16 cellular contexts compared by ENCODE assay signal in genomic region chr1:151049458-151049857, GRCh38. TPM values are rescaled to one million over a fixed set of nuclear protein-coding genes. Genes with fewer than 3 reads are reported as not detected.
DNase-seq lines count a peak whose midpoint lies in the region; ATAC-seq and TF ChIP-seq lines count a peak whose summit lies in the region.
"Had no signal": no experiment of that assay in that cellular context is flagged by ENCODE, and none has a peak within 500 bp of the region (broad histone marks: within the 10 kb centered on the region; RNA-seq: fewer than 3 reads in every experiment).

No MANE protein-coding gene starts in this region.

- DNase-seq in stimulated activated naive CD8-positive, alpha-beta T cell treated with anti-CD3 and anti-CD28 coated beads, Interleukin-15, amount 100 ng/mL, for 72 hours, result no peak
- DNase-seq in mesenchymal stem cell, result no peak
- DNase-seq in central memory CD4-positive, alpha-beta T cell, result no peak
- DNase-seq in NCI-H526 treated with DMSO at 0.1 percent for 48 hours (lab: John Stamatoyannopoulos, UW), result no peak
- no peak for DNase-seq in tibial nerve (ENCODE audit: low spot score in 2 of 2)
- DNase-seq: kidney glomerular epithelial cell; NCI-H146; NCI-H748 treated with DMSO at 0.1 percent for 48 hours; right lobe of liver; Right ventricle myocardium superior; stimulated activated CD4-positive, alpha-beta T cell treated with anti-CD3 and anti-CD28 coated beads, Interleukin-4, amount 100 ng/mL, for 24 hours; stimulated activated naive CD4-positive, alpha-beta T cell treated with Interleukin-2 at 50 U/mL for 16 hours had no signal

- H2AK5ac ChIP-seq in mesenchymal stem cell (ENCODE audit: low read length, severe bottlenecking), result no peak overlapping the region

- H3K4me2 ChIP-seq in mesenchymal stem cell (ENCODE audit: low read length, poor library complexity, severe bottlenecking), result no peak overlapping the region

- no peak overlapping the region for H3K4ac ChIP-seq in mesenchymal stem cell (ENCODE audit: low read depth in 1 of 2, low read length in 2 of 2)

- H3K4me3 Mint-ChIP-seq in stimulated activated naive CD8-positive, alpha-beta T cell treated with anti-CD3 and anti-CD28 coated beads, Interleukin-15, Interleukin-2, amounts not matched to agents 100 ng/mL and 50 ng/mL, for 24 hours, result peak overlapping the region; percentile 7
- H3K4me3 Mint-ChIP-seq in stimulated activated naive CD8-positive, alpha-beta T cell treated with anti-CD3 and anti-CD28 coated beads, Interleukin-15, amount 100 ng/mL, for 72 hours, result peak overlapping the region in 1 of 2 donors; percentile 48
- peak overlapping the region; percentile 89 for H3K4me3 Mint-ChIP-seq in activated T-helper 17 cell treated with anti-CD3 and anti-CD28 coated beads, Interleukin-2, amount 50 U/mL, for 72 hours

- H3K4me1 Mint-ChIP-seq in stimulated activated naive CD8-positive, alpha-beta T cell treated with anti-CD3 and anti-CD28 coated beads, Interleukin-15, Interleukin-2, amounts not matched to agents 100 ng/mL and 50 ng/mL, for 24 hours (ENCODE audit: low read depth), result peaks cover 57% of the 10 kb centered on the region
- H3K4me1 Mint-ChIP-seq in stimulated activated naive CD8-positive, alpha-beta T cell treated with anti-CD3 and anti-CD28 coated beads, Interleukin-15, amount 100 ng/mL, for 72 hours, result peaks cover 56% of the 10 kb centered on the region
- H3K4me1 Mint-ChIP-seq in activated T-helper 17 cell treated with anti-CD3 and anti-CD28 coated beads, Interleukin-2, amount 50 U/mL, for 72 hours, result peaks cover 8% of the 10 kb centered on the region

- H3K4me3 ChIP-seq in mesenchymal stem cell (ENCODE audit: insufficient read depth in 1 of 2, low read depth in 1 of 2, low read length in 2 of 2) (no peak overlapping the region), tibial nerve (no peak overlapping the region)

- H3K9me3 Mint-ChIP-seq in stimulated activated naive CD8-positive, alpha-beta T cell treated with anti-CD3 and anti-CD28 coated beads, Interleukin-15, Interleukin-2, amounts not matched to agents 100 ng/mL and 50 ng/mL, for 24 hours, result no peaks in the 10 kb centered on the region
- H3K9me3 Mint-ChIP-seq in stimulated activated naive CD8-positive, alpha-beta T cell treated with anti-CD3 and anti-CD28 coated beads, Interleukin-15, amount 100 ng/mL, for 72 hours, result no peaks in the 10 kb centered on the region
- H3K9me3 Mint-ChIP-seq in activated T-helper 17 cell treated with anti-CD3 and anti-CD28 coated beads, Interleukin-2, amount 50 U/mL, for 72 hours, result no peaks in the 10 kb centered on the region

- H3K27ac ChIP-seq in mesenchymal stem cell (ENCODE audit: low read length, poor library complexity, severe bottlenecking) (no peak overlapping the region), tibial nerve (peak overlapping the region in 2 of 4 donors; percentile 15 to 92)
- H3K27ac ChIP-seq: KMS-11 had no signal

- H4K8ac ChIP-seq in mesenchymal stem cell (ENCODE audit: low read length), result peak overlapping the region; percentile 24

- H3K36me3 Mint-ChIP-seq in stimulated activated naive CD8-positive, alpha-beta T cell treated with anti-CD3 and anti-CD28 coated beads, Interleukin-15, Interleukin-2, amounts not matched to agents 100 ng/mL and 50 ng/mL, for 24 hours (ENCODE audit: low read depth), result peaks cover 49% of the 10 kb centered on the region
- H3K36me3 Mint-ChIP-seq in activated T-helper 17 cell treated with anti-CD3 and anti-CD28 coated beads, Interleukin-2, amount 50 U/mL, for 72 hours (ENCODE audit: low read depth), result peaks cover 48% of the 10 kb centered on the region

- H3K79me1 ChIP-seq in mesenchymal stem cell (replicated peaks; ENCODE audit: low read length, poor library complexity, severe bottlenecking), result peaks cover 5% of the 10 kb centered on the region

- no peak overlapping the region for H2BK15ac ChIP-seq in mesenchymal stem cell (ENCODE audit: low read depth, poor library complexity, severe bottlenecking)

- H4K91ac ChIP-seq in mesenchymal stem cell (ENCODE audit: low read length), result no peak overlapping the region

- no peak overlapping the region for H2AFZ ChIP-seq in mesenchymal stem cell (ENCODE audit: low read depth, low read length)

- H3K36me3 ChIP-seq in mesenchymal stem cell (ENCODE audit: control insufficient read depth in 1 of 2, insufficient read depth in 2 of 2, low read depth in 1 of 2, low read length in 2 of 2) (peaks cover 21 to 47% of the 10 kb centered on the region in 2 experiments), tibial nerve (peaks cover 0 to 31% (median 12%) of the 10 kb centered on the region in 3 donors)

- H2BK5ac ChIP-seq in mesenchymal stem cell (ENCODE audit: low read depth, low read length, poor library complexity, severe bottlenecking), result no peak overlapping the region

- WGBS in mesenchymal stem cell, result 98% methylated on average over 4 of the region's 5 CpGs
- 76 to 81% methylated on average over 5 of the region's 5 CpGs for WGBS in tibial nerve, 2 donors

- no peak for ATAC-seq in stimulated activated naive CD8-positive, alpha-beta T cell treated with anti-CD3 and anti-CD28 coated beads, Interleukin-15, amount 100 ng/mL, for 72 hours
- ATAC-seq in activated T-helper 17 cell treated with anti-CD3 and anti-CD28 coated beads, Interleukin-2, amount 50 U/mL, for 72 hours (replicated peaks), result no peak
- ATAC-seq in HG02981 (IDR thresholded peaks at IDR 0.05; ENCODE audit: unreplicated experiment), result no peak

- TF ChIP-seq CTCF in tibial nerve (IDR thresholded peaks at IDR 0.05), result no peak

- H3K27ac Mint-ChIP-seq in stimulated activated naive CD8-positive, alpha-beta T cell treated with anti-CD3 and anti-CD28 coated beads, Interleukin-15, Interleukin-2, amounts not matched to agents 100 ng/mL and 50 ng/mL, for 24 hours, result peak overlapping the region; percentile 8
- H3K27ac Mint-ChIP-seq in stimulated activated naive CD8-positive, alpha-beta T cell treated with anti-CD3 and anti-CD28 coated beads, Interleukin-15, amount 100 ng/mL, for 72 hours, result no peak overlapping the region
- H3K27ac Mint-ChIP-seq in activated T-helper 17 cell treated with anti-CD3 and anti-CD28 coated beads, Interleukin-2, amount 50 U/mL, for 72 hours, result peak overlapping the region; percentile 9

- H3K14ac ChIP-seq in mesenchymal stem cell (ENCODE audit: low read length in 2 of 2), result no peak overlapping the region

- H3K27me3 ChIP-seq in mesenchymal stem cell (ENCODE audit: control insufficient read depth in 1 of 2, insufficient read depth in 1 of 2, low read length in 2 of 2) (no peaks in the 10 kb centered on the region), tibial nerve (no peaks in the 10 kb centered on the region)
- H3K27me3 ChIP-seq: right lobe of liver had no signal

- H3K9me3 ChIP-seq in mesenchymal stem cell (ENCODE audit: control insufficient read depth, low read length) (no peaks in the 10 kb centered on the region), tibial nerve (no peaks in the 10 kb centered on the region)
- H3K9me3 ChIP-seq: right lobe of liver had no signal

- no peak overlapping the region for H3K18ac ChIP-seq in mesenchymal stem cell (ENCODE audit: low read depth in 1 of 2, low read length in 2 of 2)

- H3K23ac ChIP-seq in mesenchymal stem cell (ENCODE audit: low read length in 2 of 2), result no peak overlapping the region

- H2BK120ac ChIP-seq in mesenchymal stem cell (ENCODE audit: low read depth, low read length), result no peak overlapping the region

- no peaks in the 10 kb centered on the region for H3K27me3 Mint-ChIP-seq in stimulated activated naive CD8-positive, alpha-beta T cell treated with anti-CD3 and anti-CD28 coated beads, Interleukin-15, Interleukin-2, amounts not matched to agents 100 ng/mL and 50 ng/mL, for 24 hours
- no peaks in the 10 kb centered on the region for H3K27me3 Mint-ChIP-seq in stimulated activated naive CD8-positive, alpha-beta T cell treated with anti-CD3 and anti-CD28 coated beads, Interleukin-15, amount 100 ng/mL, for 72 hours
- H3K27me3 Mint-ChIP-seq in activated T-helper 17 cell treated with anti-CD3 and anti-CD28 coated beads, Interleukin-2, amount 50 U/mL, for 72 hours, result no peaks in the 10 kb centered on the region

- H3K4me1 ChIP-seq in mesenchymal stem cell (ENCODE audit: control insufficient read depth, insufficient read depth, low read depth, low read length), result peaks cover 8% of the 10 kb centered on the region
- peaks cover 0 to 28% (median 11%) of the 10 kb centered on the region in 4 donors for H3K4me1 ChIP-seq in tibial nerve

- H2BK12ac ChIP-seq in mesenchymal stem cell (ENCODE audit: low read length in 2 of 2), result no peak overlapping the region

- TF ChIP-seq POLR2A in tibial nerve (IDR thresholded peaks at IDR 0.05), result no peak

- TF ChIP-seq EP300 in tibial nerve (IDR thresholded peaks at IDR 0.05), result peak in 1 of 2 donors; percentile 5

- no peak overlapping the region for H3K9ac ChIP-seq in mesenchymal stem cell (ENCODE audit: low read length)
- H3K9ac ChIP-seq: KMS-11 had no signal

RNA-seq across cellular contexts. Expression of gene C1orf56, which starts 1.9 kb away (rescaled TPM):
- total RNA-seq in activated T-helper 17 cell treated with anti-CD3 and anti-CD28 coated beads, Interleukin-2, amount 50 U/mL, for 72 hours, result 1 to 10 TPM in 1 of 2 donors, under 1 TPM in 1; 0.71 to 1.2 TPM
- polyA plus RNA-seq in mesenchymal stem cell (2013, experiment 1 of 2), result 3.3 TPM
- polyA plus RNA-seq in mesenchymal stem cell (2013, experiment 2 of 2), result 3.3 TPM
- 1 to 10 TPM; 5.0 to 9.6 (median 6.5) TPM for total RNA-seq in tibial nerve

RNA-seq across cellular contexts. Expression of gene CDC42SE1, which starts 10.0 kb away (rescaled TPM):
- 100 to 1,000 TPM in 1 of 2 donors, 10 to 100 TPM in 1; 99.7 to 121 TPM for total RNA-seq in activated T-helper 17 cell treated with anti-CD3 and anti-CD28 coated beads, Interleukin-2, amount 50 U/mL, for 72 hours
- 60.1 TPM for polyA plus RNA-seq in mesenchymal stem cell (2013, experiment 1 of 2)
- 59.9 TPM for polyA plus RNA-seq in mesenchymal stem cell (2013, experiment 2 of 2)
- total RNA-seq in tibial nerve, result 10 to 100 TPM; 72.4 to 87.4 (median 80.8) TPM

RNA-seq across cellular contexts. Expression of gene MLLT11, which starts 10.7 kb away (rescaled TPM):
- total RNA-seq in activated T-helper 17 cell treated with anti-CD3 and anti-CD28 coated beads, Interleukin-2, amount 50 U/mL, for 72 hours, result 1 to 10 TPM; 1.7 to 4.0 TPM
- polyA plus RNA-seq in mesenchymal stem cell (2013, experiment 1 of 2), result 46.8 TPM
- 46.4 TPM for polyA plus RNA-seq in mesenchymal stem cell (2013, experiment 2 of 2)
- total RNA-seq in tibial nerve, result 1 to 10 TPM; 1.2 to 2.7 (median 2.0) TPM

RNA-seq across cellular contexts. Expression of gene BNIPL, which starts 13.1 kb away (rescaled TPM):
- 1 to 10 TPM; 1.4 to 4.5 TPM for total RNA-seq in activated T-helper 17 cell treated with anti-CD3 and anti-CD28 coated beads, Interleukin-2, amount 50 U/mL, for 72 hours
- polyA plus RNA-seq in mesenchymal stem cell (2013, experiment 1 of 2), result 0.12 TPM
- polyA plus RNA-seq in mesenchymal stem cell (2013, experiment 2 of 2), result 0.12 TPM
- 1 to 10 TPM in 2 of 4 donors, under 1 TPM in 1, not detected in 1; 0.22 to 2.2 (median 1.3) TPM for total RNA-seq in tibial nerve

RNA-seq across cellular contexts. Expression of gene GABPB2, which starts 21.1 kb away (rescaled TPM):
- 10 to 100 TPM in 1 of 2 donors, 1 to 10 TPM in 1; 5.8 to 11.7 TPM for total RNA-seq in activated T-helper 17 cell treated with anti-CD3 and anti-CD28 coated beads, Interleukin-2, amount 50 U/mL, for 72 hours
- polyA plus RNA-seq in mesenchymal stem cell (2013, experiment 1 of 2), result 5.4 TPM
- polyA plus RNA-seq in mesenchymal stem cell (2013, experiment 2 of 2), result 4.4 TPM
- total RNA-seq in tibial nerve, result 10 to 100 TPM; 17.4 to 43.1 (median 22.3) TPM

Comparison
In these comparisons a context has a peak if more than half of its experiments do, and no peak if none do; other contexts are left out.
1. H3K27ac Mint-ChIP-seq: peak in stimulated activated naive CD8-positive, alpha-beta T cell treated with anti-CD3 and anti-CD28 coated beads, Interleukin-15, Interleukin-2, amounts not matched to agents 100 ng/mL and 50 ng/mL, for 24 hours (single experiment) and activated T-helper 17 cell treated with anti-CD3 and anti-CD28 coated beads, Interleukin-2, amount 50 U/mL, for 72 hours (single experiment); none in stimulated activated naive CD8-positive, alpha-beta T cell treated with anti-CD3 and anti-CD28 coated beads, Interleukin-15, amount 100 ng/mL, for 72 hours (0 of 2).